Comparison of ENCODE assay signal across 22 cellular contexts in genomic region chr11:101215069-101215468, GRCh38.
DNase-seq lines count a peak whose midpoint lies in the region; ATAC-seq, FAIRE-seq and TF ChIP-seq lines count a peak whose summit lies in the region.
"Had no signal": no experiment of that assay in that cellular context is flagged by ENCODE, and none has a peak within 500 bp of the region (broad histone marks: within the 10 kb centered on the region; RNA-seq: fewer than 3 reads in every experiment).

No MANE protein-coding gene starts in this region.

- TF ChIP-seq CTCF in bronchial epithelial cell (IDR thresholded peaks at IDR 0.05; ENCODE audit: insufficient read depth, low read length, severe bottlenecking) (no peak), keratinocyte (optimal IDR thresholded peaks at IDR 0.05 in 1 of 3, IDR thresholded peaks at IDR 0.05 in 1 of 3, conservative IDR thresholded peaks at IDR 0.05 in 1 of 3; ENCODE audit: extremely low read depth in 1 of 3, insufficient read depth in 2 of 3, low read length in 3 of 3) (no peak), suprapubic skin (IDR thresholded peaks at IDR 0.05) (no peak)

- H2AFZ ChIP-seq in keratinocyte (ENCODE audit: control insufficient read depth, low read length), result no peak overlapping the region
- H2AFZ ChIP-seq: GM23248 had no signal

- intact Hi-C loops in cardiac septum (cut with DNase I), result no loop called here

- no peaks in the 10 kb centered on the region for H3K36me3 ChIP-seq in bronchial epithelial cell (ENCODE audit: control insufficient read depth, insufficient read depth, low read length)
- H3K36me3 ChIP-seq in keratinocyte (ENCODE audit: control insufficient read depth in 2 of 2, extremely low read depth in 1 of 2, insufficient read depth in 2 of 2, low read length in 2 of 2), result no peaks in the 10 kb centered on the region
- H3K36me3 ChIP-seq in suprapubic skin, result no peaks in the 10 kb centered on the region

- no peaks in the 10 kb centered on the region for H3K9me1 ChIP-seq in keratinocyte (ENCODE audit: control insufficient read depth, extremely low read depth, insufficient read depth, low read length)

- 45% methylated on average over 1 of the region's 1 CpG for WGBS in suprapubic skin

- H3K27me3 ChIP-seq in bronchial epithelial cell (ENCODE audit: control insufficient read depth, insufficient read depth, low read length) (no peaks in the 10 kb centered on the region), keratinocyte (ENCODE audit: control insufficient read depth, extremely low read depth, insufficient read depth, low read length) (no peaks in the 10 kb centered on the region), suprapubic skin (no peaks in the 10 kb centered on the region)

- H3K9me3 ChIP-seq in keratinocyte (ENCODE audit: control insufficient read depth, low read depth, low read length) (peaks cover 2% of the 10 kb centered on the region), suprapubic skin (peaks cover 8% of the 10 kb centered on the region)

- peak; percentile 21 for DNase-seq in DMS53 (lab: John Stamatoyannopoulos, UW)
- DNase-seq in DMS53 treated with DMSO at 0.1 percent for 48 hours (lab: John Stamatoyannopoulos, UW; ENCODE audit: unreplicated experiment), result no peak
- DNase-seq in M059J (ENCODE audit: low read depth), result peak; percentile 49
- DNase-seq in bronchial epithelial cell (ENCODE audit: low read depth), result peak; percentile 11
- peak; percentile 13 for DNase-seq in keratinocyte (ENCODE audit: low read depth, low spot score)
- no peak for DNase-seq in suprapubic skin (ENCODE audit: low spot score in 2 of 2)
- no peak for DNase-seq in cardiac septum (ENCODE audit: low spot score)
- DNase-seq: ACHN, GM23248, H7, KBM-7, MM.1S, NCI-H2029, NCI-H2171, NCI-H226, NCI-H510A, NCI-H69, Right ventricle myocardium superior had no signal

- dilution Hi-C loops in keratinocyte (cut with MboI; ENCODE audit: extremely low pct_ligation_motif_present, low sequenced_read_pairs), result no loop called here

- TF ChIP-seq POLR2A in suprapubic skin (IDR thresholded peaks at IDR 0.05), result no peak

- no peak for ATAC-seq in GM18517 (IDR thresholded peaks at IDR 0.05; ENCODE audit: unreplicated experiment)

- FAIRE-seq in bronchial epithelial cell (lab: Jason Lieb, UNC) (no peak), keratinocyte (lab: Jason Lieb, UNC) (peak; percentile 20)
- FAIRE-seq: G401.6, HTR-8/SVneo had no signal

- no peak overlapping the region for H3K4me2 ChIP-seq in keratinocyte (ENCODE audit: control insufficient read depth, extremely low read depth, insufficient read depth, low read depth, low read length)

- TF ChIP-seq EP300 in suprapubic skin (IDR thresholded peaks at IDR 0.05), result no peak

- H3K27ac ChIP-seq in keratinocyte (ENCODE audit: control insufficient read depth, insufficient read depth, low read length) (no peak overlapping the region), suprapubic skin (no peak overlapping the region)
- H3K27ac ChIP-seq: 22Rv1, GM23248 had no signal

- H3K79me2 ChIP-seq in keratinocyte (ENCODE audit: control insufficient read depth, insufficient read depth, low read length), result no peaks in the 10 kb centered on the region

- no peak overlapping the region for H3K4me3 ChIP-seq in bronchial epithelial cell (ENCODE audit: low read depth, low read length)
- no peak overlapping the region for H3K4me3 ChIP-seq in keratinocyte (ENCODE audit: control insufficient read depth in 2 of 3, extremely low read depth in 1 of 3, insufficient read depth in 2 of 3, low read depth in 1 of 3, low read length in 3 of 3)
- H3K4me3 ChIP-seq in suprapubic skin, result no peak overlapping the region
- H3K4me3 ChIP-seq: GM23248 had no signal

- no peaks in the 10 kb centered on the region for H4K20me1 ChIP-seq in keratinocyte (ENCODE audit: control insufficient read depth, extremely low read depth, insufficient read depth, low read length)

- H3K4me1 ChIP-seq in keratinocyte (ENCODE audit: control insufficient read depth, extremely low read depth, insufficient read depth, low read length), result no peaks in the 10 kb centered on the region
- H3K4me1 ChIP-seq in suprapubic skin, result no peaks in the 10 kb centered on the region

- H3K9ac ChIP-seq in keratinocyte (ENCODE audit: control insufficient read depth, extremely low read depth, insufficient read depth, low read length), result no peak overlapping the region
- H3K9ac ChIP-seq: GM23248 had no signal

Comparison
In these comparisons a context has a peak if more than half of its experiments do, and no peak if none do; other contexts are left out.
1. DNase-seq: peak in DMS53 (single experiment), M059J (single experiment), bronchial epithelial cell (single experiment) and keratinocyte (single experiment); none in DMS53 treated with DMSO at 0.1 percent for 48 hours (single experiment), suprapubic skin (0 of 2) and cardiac septum (single experiment).